8 cellular contexts compared by ENCODE assay signal in genomic region chr1:98048234-98048633, GRCh38.
A peak's percentile ranks its signal among the peaks of the same experiment; 100 is the strongest.
DNase-seq lines count a peak whose midpoint lies in the region; ATAC-seq and TF ChIP-seq lines count a peak whose summit lies in the region.

No MANE protein-coding gene starts in this region.

- no peak overlapping the region for H3K9ac ChIP-seq in HCT116 (ENCODE audit: low read length)

- no peaks in the 10 kb centered on the region for H3K9me3 Mint-ChIP-seq in activated CD8-positive, alpha-beta memory T cell treated with anti-CD3 and anti-CD28 coated beads, Interleukin-2, amount 10 ng/mL, durations not matched to agents 7 days and 5 days (ENCODE audit: low read depth)

- no peak overlapping the region for H3K27ac Mint-ChIP-seq in activated CD8-positive, alpha-beta memory T cell treated with anti-CD3 and anti-CD28 coated beads, Interleukin-2, amount 10 ng/mL, durations not matched to agents 7 days and 5 days

- H3K4me1 Mint-ChIP-seq in activated CD8-positive, alpha-beta memory T cell treated with anti-CD3 and anti-CD28 coated beads, Interleukin-2, amount 10 ng/mL, durations not matched to agents 7 days and 5 days: peaks cover 38% of the 10 kb centered on the region

- TF ChIP-seq CTCF in HCT116 (IDR thresholded peaks at IDR 0.05 in 2 of 3, conservative IDR thresholded peaks at IDR 0.05 in 1 of 3; ENCODE audit: borderline replicate concordance in 1 of 3, insufficient read depth in 1 of 3, low read depth in 2 of 3, low read length in 2 of 3): no peak
- no peak for TF ChIP-seq CTCF in epithelial cell of proximal tubule (conservative IDR thresholded peaks at IDR 0.05; ENCODE audit: low read depth, low read length)

- POLR2A ChIA-PET in HCT116 (lab: Charles Lee): no interaction called here

- no peaks in the 10 kb centered on the region for H3K36me3 Mint-ChIP-seq in activated CD8-positive, alpha-beta memory T cell treated with anti-CD3 and anti-CD28 coated beads, Interleukin-2, amount 10 ng/mL, durations not matched to agents 7 days and 5 days

- DNase-seq in COLO829 (ENCODE audit: low spot score): peak; percentile 33
- DNase-seq in HCT116 (ENCODE audit: low read depth, low spot score): no peak
- DNase-seq in NCI-H510A (lab: John Stamatoyannopoulos, UW): peak; percentile 12
- peak; percentile 84 for DNase-seq in activated CD8-positive, alpha-beta memory T cell treated with anti-CD3 and anti-CD28 coated beads, Interleukin-2, amount 10 ng/mL, durations not matched to agents 7 days and 5 days
- DNase-seq in epithelial cell of proximal tubule (ENCODE audit: low read depth): peak; percentile 36
- peak; percentile 81 for DNase-seq in midbrain (lab: John Stamatoyannopoulos, UW)
- peak; percentile 25 to 47 for DNase-seq in stimulated activated CD8-positive, alpha-beta memory T cell treated with anti-CD3 and anti-CD28 coated beads, Interleukin-7, amount 100 ng/mL, for 1 hour (ENCODE audit: low read depth in 2 of 2)

- no TSS peak for BruUV-seq in HCT116 (replicated peaks; lab: Mats Ljungman, UMichigan)

- no peak for TF ChIP-seq POLR2A in HCT116 (IDR thresholded peaks at IDR 0.05; ENCODE audit: borderline replicate concordance, extremely low read depth, insufficient read depth, insufficient read length)

- no peak for ATAC-seq in HCT116
- ATAC-seq in activated CD8-positive, alpha-beta memory T cell treated with anti-CD3 and anti-CD28 coated beads, Interleukin-2, amount 10 ng/mL, durations not matched to agents 7 days and 5 days: peak; percentile 69
- no peak for ATAC-seq in GM19328 (IDR thresholded peaks at IDR 0.05; ENCODE audit: unreplicated experiment)

- no peak overlapping the region for H3K27ac ChIP-seq in HCT116 (ENCODE audit: low read depth, low read length)

- H3K4me3 ChIP-seq in HCT116 (replicated peaks in 1 of 2; ENCODE audit: low read depth in 1 of 2, low read length in 2 of 2) (no peak overlapping the region), epithelial cell of proximal tubule (ENCODE audit: low read depth, low read length) (peak overlapping the region; percentile 37)

- H3K27me3 ChIP-seq in HCT116 (ENCODE audit: insufficient read depth, low read length): no peaks in the 10 kb centered on the region

- H3K4me1 ChIP-seq in HCT116 (ENCODE audit: control insufficient read depth in 1 of 2, insufficient read depth in 2 of 2, low read length in 2 of 2): no peaks in the 10 kb centered on the region

- H3K36me3 ChIP-seq in HCT116 (ENCODE audit: control insufficient read depth in 1 of 2, insufficient read depth in 2 of 2, low read length in 2 of 2): no peaks in the 10 kb centered on the region

- H4K20me1 ChIP-seq in HCT116 (ENCODE audit: insufficient read depth): no peaks in the 10 kb centered on the region

- no peak overlapping the region for H2AFZ ChIP-seq in HCT116 (ENCODE audit: low read depth, low read length, poor library complexity, severe bottlenecking)

- RAD21 ChIA-PET in HCT116 (lab: Charles Lee; ENCODE audit: low non-redundant PET in 1 of 2, low total read pairs in 2 of 2, uncharacterized antibody in 2 of 2, unreplicated experiment in 2 of 2): no interaction called here

- no peaks in the 10 kb centered on the region for H3K9me2 ChIP-seq in HCT116 (ENCODE audit: insufficient read depth)

- no peaks in the 10 kb centered on the region for H3K79me2 ChIP-seq in HCT116 (ENCODE audit: insufficient read depth, low read length)

- peaks cover 90% of the 10 kb centered on the region for H3K27me3 Mint-ChIP-seq in activated CD8-positive, alpha-beta memory T cell treated with anti-CD3 and anti-CD28 coated beads, Interleukin-2, amount 10 ng/mL, durations not matched to agents 7 days and 5 days

- intact Hi-C loops in HCT116 (cut with micrococcal nuclease): no loop called here

- no peak for TF ChIP-seq RAD21 in HCT116 (IDR thresholded peaks at IDR 0.05; ENCODE audit: low read depth)

- CTCF ChIA-PET in HCT116 (lab: Charles Lee): no interaction called here
- CTCF ChIA-PET in activated CD8-positive, alpha-beta memory T cell treated with anti-CD3 and anti-CD28 coated beads, Interleukin-2, amount 10 ng/mL, durations not matched to agents 7 days and 5 days (lab: Charles Lee): interaction anchor here (0.7 to 3.6 kb wide), 3 partner anchors 9 to 420 kb away, joined by 6 to 17 read pairs (median 8); partner anchors contain the start of gene DPYD

- H3K4me2 ChIP-seq in HCT116 (ENCODE audit: low read length): no peak overlapping the region

- H3K9me3 ChIP-seq in HCT116 (ENCODE audit: control insufficient read depth in 1 of 2, insufficient read depth in 1 of 2, low read depth in 1 of 2, low read length in 2 of 2): no peaks in the 10 kb centered on the region

- peak overlapping the region; percentile 18 for H3K4me3 Mint-ChIP-seq in activated CD8-positive, alpha-beta memory T cell treated with anti-CD3 and anti-CD28 coated beads, Interleukin-2, amount 10 ng/mL, durations not matched to agents 7 days and 5 days

TF ChIP-seq in HCT116, 20 proteins besides CTCF, POLR2A, EP300 and RAD21:
- TF ChIP-seq REST (IDR thresholded peaks at IDR 0.05; ENCODE audit: low read depth) (peak; percentile 83), ZBTB33 (IDR thresholded peaks at IDR 0.05; ENCODE audit: extremely low read depth, insufficient replicate concordance, low read length) (no peak)
